ENCODE assay signal across 12 cellular contexts in genomic region chr1:7389201-7389785, GRCh38.
A peak's percentile ranks its signal among the peaks of the same experiment; 100 is the strongest.
DNase-seq lines count a peak whose midpoint lies in the region; ATAC-seq and TF ChIP-seq lines count a peak whose summit lies in the region.
"Had no signal": no experiment of that assay in that cellular context is flagged by ENCODE, and none has a peak within 500 bp of the region (broad histone marks: within the 10 kb centered on the region; RNA-seq: fewer than 3 reads in every experiment).

No MANE protein-coding gene starts in this region.

- peak overlapping the region; percentile 64 for H3K9ac ChIP-seq in skeletal muscle satellite cell (ENCODE audit: low read depth, low read length)

- H4K20me1 ChIP-seq in GM23338 (replicated peaks; ENCODE audit: insufficient read depth) = no peaks in the 10 kb centered on the region

- no peak overlapping the region for H3K4me3 ChIP-seq in GM23338
- no peak overlapping the region for H3K4me3 ChIP-seq in right cardiac atrium (ENCODE audit: low read length)
- H3K4me3 ChIP-seq in skeletal muscle satellite cell (ENCODE audit: low read length) = peak overlapping the region; percentile 11
- H3K4me3 ChIP-seq in upper lobe of right lung = no peak overlapping the region
- H3K4me3 ChIP-seq: right lobe of liver had no signal

- H2AFZ ChIP-seq in GM23338 = no peak overlapping the region

- H3K27ac ChIP-seq in GM23338 (ENCODE audit: low read depth) (no peak overlapping the region), right cardiac atrium (ENCODE audit: low read length) (peak overlapping the region; percentile 61), upper lobe of right lung (no peak overlapping the region)
- H3K27ac ChIP-seq: right lobe of liver had no signal

- no peak for TF ChIP-seq CTCF in GM23338 (conservative IDR thresholded peaks at IDR 0.05; ENCODE audit: low read depth in 2 of 2)
- TF ChIP-seq CTCF in upper lobe of right lung (IDR thresholded peaks at IDR 0.05) = no peak

- ATAC-seq in GM23338 (peak; percentile 29; the same call in 2 of the 3 replicates), right cardiac atrium (peak; percentile 58 to 68), HG03521 (IDR thresholded peaks at IDR 0.05; ENCODE audit: unreplicated experiment) (no peak), upper lobe of right lung (no peak), GM21515 (IDR thresholded peaks at IDR 0.05; ENCODE audit: unreplicated experiment) (no peak), HG03139 (IDR thresholded peaks at IDR 0.05; ENCODE audit: unreplicated experiment) (no peak)

- H3K36me3 ChIP-seq in GM23338 (ENCODE audit: insufficient read depth) (no peaks in the 10 kb centered on the region), skeletal muscle satellite cell (ENCODE audit: insufficient read depth, low read length) (no peaks in the 10 kb centered on the region), upper lobe of right lung (no peaks in the 10 kb centered on the region)
- H3K36me3 ChIP-seq: right lobe of liver had no signal

- H3K27ac Mint-ChIP-seq in GM23338 = no peak overlapping the region
- H3K27ac Mint-ChIP-seq: activated T-helper 1 cell treated with anti-CD3 and anti-CD28 coated beads, Interleukin-12 subunit alpha, Interleukin-12 subunit beta, Interleukin-2, Interleukin-4 antibody, amounts not matched to agents 30 ng/mL and 10 ng/mL and 1 ng/mL, durations not matched to agents 14 hours and 24 hours and 36 hours; stimulated activated effector memory CD8-positive, alpha-beta T cell treated with anti-CD3 and anti-CD28 coated beads, Interleukin-12 subunit alpha, Interleukin-12 subunit beta, amount 100 ng/mL, for 72 hours; T-cell had no signal

- H3F3A ChIP-seq in GM23338 (replicated peaks; ENCODE audit: low read depth) = no peaks in the 10 kb centered on the region

- no peaks in the 10 kb centered on the region for H3K79me2 ChIP-seq in GM23338 (replicated peaks; ENCODE audit: insufficient read depth)

- H3K4me2 ChIP-seq in GM23338 (no peak overlapping the region), skeletal muscle satellite cell (ENCODE audit: low read length) (peak overlapping the region; percentile 51)

- H3K9me3 Mint-ChIP-seq in GM23338 = peaks cover under 1% of the 10 kb centered on the region; the same call in 1 of the 3 replicates
- H3K9me3 Mint-ChIP-seq: activated T-helper 1 cell treated with anti-CD3 and anti-CD28 coated beads, Interleukin-12 subunit alpha, Interleukin-12 subunit beta, Interleukin-2, Interleukin-4 antibody, amounts not matched to agents 30 ng/mL and 10 ng/mL and 1 ng/mL, durations not matched to agents 14 hours and 24 hours and 36 hours; stimulated activated effector memory CD8-positive, alpha-beta T cell treated with anti-CD3 and anti-CD28 coated beads, Interleukin-12 subunit alpha, Interleukin-12 subunit beta, amount 100 ng/mL, for 72 hours; T-cell had no signal

- peaks cover 6% of the 10 kb centered on the region for H3K27me3 Mint-ChIP-seq in GM23338 (ENCODE audit: insufficient read depth, low read depth, poor library complexity)

- 11% methylated on average over 10 of the region's 10 CpGs for WGBS in right cardiac atrium

- H3K4me1 ChIP-seq in GM23338 (ENCODE audit: insufficient read depth) = no peaks in the 10 kb centered on the region
- H3K4me1 ChIP-seq in right cardiac atrium (ENCODE audit: control insufficient read depth, insufficient read depth, low read length) = peaks cover 8% of the 10 kb centered on the region
- peaks cover 26% of the 10 kb centered on the region for H3K4me1 ChIP-seq in skeletal muscle satellite cell (ENCODE audit: control insufficient read depth, insufficient read depth, low read length)
- peaks cover 14% of the 10 kb centered on the region for H3K4me1 ChIP-seq in upper lobe of right lung
- H3K4me1 ChIP-seq: right lobe of liver had no signal

- intact Hi-C loops in right cardiac atrium (cut with DNase I) (no loop called here), upper lobe of right lung (cut with DNase I) (no loop called here)

- H3K4me3 Mint-ChIP-seq in GM23338 = no peak overlapping the region
- H3K4me3 Mint-ChIP-seq: activated T-helper 1 cell treated with anti-CD3 and anti-CD28 coated beads, Interleukin-12 subunit alpha, Interleukin-12 subunit beta, Interleukin-2, Interleukin-4 antibody, amounts not matched to agents 30 ng/mL and 10 ng/mL and 1 ng/mL, durations not matched to agents 14 hours and 24 hours and 36 hours; stimulated activated effector memory CD8-positive, alpha-beta T cell treated with anti-CD3 and anti-CD28 coated beads, Interleukin-12 subunit alpha, Interleukin-12 subunit beta, amount 100 ng/mL, for 72 hours; T-cell had no signal

- peaks cover 16% of the 10 kb centered on the region for H3K4me1 Mint-ChIP-seq in GM23338
- H3K4me1 Mint-ChIP-seq: stimulated activated effector memory CD8-positive, alpha-beta T cell treated with anti-CD3 and anti-CD28 coated beads, Interleukin-12 subunit alpha, Interleukin-12 subunit beta, amount 100 ng/mL, for 72 hours; T-cell had no signal

- H3K9me3 ChIP-seq in right cardiac atrium (ENCODE audit: control insufficient read depth, low read length) (no peaks in the 10 kb centered on the region), skeletal muscle satellite cell (replicated peaks; ENCODE audit: low read length) (no peaks in the 10 kb centered on the region), upper lobe of right lung (no peaks in the 10 kb centered on the region)
- H3K9me3 ChIP-seq: right lobe of liver had no signal

- H3K27me3 ChIP-seq in GM23338 (ENCODE audit: insufficient read depth) (no peaks in the 10 kb centered on the region), right cardiac atrium (ENCODE audit: control insufficient read depth, insufficient read depth) (no peaks in the 10 kb centered on the region), skeletal muscle satellite cell (ENCODE audit: control insufficient read depth, insufficient read depth, low read length) (no peaks in the 10 kb centered on the region), upper lobe of right lung (no peaks in the 10 kb centered on the region)
- H3K27me3 ChIP-seq: right lobe of liver had no signal

- H3K36me3 Mint-ChIP-seq in GM23338 (ENCODE audit: low read depth) = no peaks in the 10 kb centered on the region
- H3K36me3 Mint-ChIP-seq: stimulated activated effector memory CD8-positive, alpha-beta T cell treated with anti-CD3 and anti-CD28 coated beads, Interleukin-12 subunit alpha, Interleukin-12 subunit beta, amount 100 ng/mL, for 72 hours; T-cell had no signal

- no peaks in the 10 kb centered on the region for H3K9me2 ChIP-seq in GM23338 (ENCODE audit: insufficient read depth)

- DNase-seq in GM23338 (ENCODE audit: low spot score) = no peak
- DNase-seq in activated CD8-positive, alpha-beta memory T cell treated with anti-CD3 and anti-CD28 coated beads, Interleukin-2, amount 50 U/mL, for 48 hours = peak; percentile 25
- peak in 1 of 3 donors; percentile 52 for DNase-seq in right cardiac atrium
- DNase-seq in upper lobe of right lung = no peak
- DNase-seq: T-cell had no signal

TF ChIP-seq in GM23338, 12 proteins besides CTCF, POLR2A, EP300 and RAD21:
- no peak for TF ChIP-seq REST (IDR thresholded peaks at IDR 0.05; ENCODE audit: unreplicated experiment)
- no peak for TF ChIP-seq CREB1 (CRISPR knock-in tag; IDR thresholded peaks at IDR 0.05; ENCODE audit: low read depth)

Comparison
In these comparisons a context has a peak if more than half of its experiments do, and no peak if none do; other contexts are left out.
1. ATAC-seq: peak in GM23338 (single experiment) and right cardiac atrium (2 of 2); none in HG03521 (single experiment), upper lobe of right lung (single experiment), GM21515 (single experiment) and HG03139 (single experiment).